22 cellular contexts compared by ENCODE assay signal in genomic region chr9:99855467-99856176, GRCh38. TPM values are rescaled to one million over a fixed set of nuclear protein-coding genes. Genes with fewer than 3 reads are reported as not detected.
DNase-seq lines count a peak whose midpoint lies in the region; ATAC-seq, FAIRE-seq and TF ChIP-seq lines count a peak whose summit lies in the region.
"Had no signal": no experiment of that assay in that cellular context is flagged by ENCODE, and none has a peak within 500 bp of the region (broad histone marks: within the 10 kb centered on the region; RNA-seq: fewer than 3 reads in every experiment).

No MANE protein-coding gene starts in this region.

- FAIRE-seq in small intestine (lab: Jason Lieb, UNC), result no peak
- FAIRE-seq: frontal cortex, GM18507, RCC 7860 had no signal

- 82 to 85% (median 85%) methylated on average over 8 of the region's 8 CpGs for WGBS in small intestine, 3 donors

- H3K27me3 Mint-ChIP-seq in CD14-positive monocyte (ENCODE audit: low read depth in 3 of 3) (no peaks in the 10 kb centered on the region), HFFc6 (ENCODE audit: insufficient read depth) (no peaks in the 10 kb centered on the region), natural killer cell (ENCODE audit: low read depth in 2 of 2) (no peaks in the 10 kb centered on the region)
- H3K27me3 Mint-ChIP-seq: activated naive CD8-positive, alpha-beta T cell; CD8-positive, alpha-beta memory T cell had no signal

- H3K27ac Mint-ChIP-seq in CD14-positive monocyte (no peak overlapping the region), HFFc6 (no peak overlapping the region), natural killer cell (peak overlapping the region in 1 of 2 donors; percentile 37)
- H3K27ac Mint-ChIP-seq: activated naive CD8-positive, alpha-beta T cell; activated T-cell treated with anti-CD3 and anti-CD28 coated beads, Interleukin-2, amount 50 U/mL, for 72 hours; brain had no signal

- H3K36me3 ChIP-seq in small intestine (ENCODE audit: control insufficient read depth in 2 of 2, insufficient read depth in 2 of 2, low read length in 2 of 2), result no peaks in the 10 kb centered on the region
- H3K36me3 ChIP-seq: MG63 had no signal

- H3K4me3 ChIP-seq in choroid plexus epithelial cell (ENCODE audit: low read depth, low read length) (no peak overlapping the region), small intestine (ENCODE audit: low read depth in 1 of 2, low read length in 2 of 2) (no peak overlapping the region)
- H3K4me3 ChIP-seq: GM23248, MG63 had no signal

- peaks cover 1 to 10% of the 10 kb centered on the region in 2 donors for H3K4me1 ChIP-seq in small intestine (ENCODE audit: control insufficient read depth in 2 of 2, insufficient read depth in 1 of 2, low read depth in 1 of 2, low read length in 1 of 2)

- TF ChIP-seq CTCF in CD14-positive monocyte (IDR thresholded peaks at IDR 0.05) (peak; percentile 39), HFFc6 (IDR thresholded peaks at IDR 0.05) (peak; percentile 44), choroid plexus epithelial cell (conservative IDR thresholded peaks at IDR 0.05; ENCODE audit: low read depth, low read length) (peak; percentile 36), natural killer cell (IDR thresholded peaks at IDR 0.05) (no peak)

- ATAC-seq in natural killer cell (peak; percentile 38 to 51 (median 46)), GM21360 (IDR thresholded peaks at IDR 0.05; ENCODE audit: unreplicated experiment) (no peak)

- H3K9me3 Mint-ChIP-seq in CD14-positive monocyte, result peaks cover 0 to 2% (median 0%) of the 10 kb centered on the region in 7 donors
- H3K9me3 Mint-ChIP-seq in HFFc6, result no peaks in the 10 kb centered on the region; the same call in 1 of the 2 replicates
- no peaks in the 10 kb centered on the region for H3K9me3 Mint-ChIP-seq in natural killer cell

- H3K36me3 Mint-ChIP-seq in CD14-positive monocyte (no peaks in the 10 kb centered on the region), HFFc6 (ENCODE audit: low read depth) (no peaks in the 10 kb centered on the region), natural killer cell (no peaks in the 10 kb centered on the region)

- H3K27ac ChIP-seq in small intestine (ENCODE audit: low read depth in 1 of 2, low read length in 1 of 2), result no peak overlapping the region
- H3K27ac ChIP-seq: GM23248 had no signal

- intact Hi-C loops in CD14-positive monocyte (cut with micrococcal nuclease) (no loop called here), natural killer cell (cut with micrococcal nuclease) (no loop called here)

- H3K4me1 Mint-ChIP-seq in CD14-positive monocyte (peaks cover 2% of the 10 kb centered on the region), HFFc6 (ENCODE audit: low read depth) (peaks cover 15% of the 10 kb centered on the region), natural killer cell (peaks cover 23 to 24% of the 10 kb centered on the region in 2 donors)

- H3K9me3 ChIP-seq in small intestine (ENCODE audit: control insufficient read depth, low read depth), result no peaks in the 10 kb centered on the region
- H3K9me3 ChIP-seq: MG63 had no signal

- H3K27me3 ChIP-seq in small intestine (ENCODE audit: control insufficient read depth in 2 of 2, insufficient read depth in 2 of 2, low read length in 2 of 2), result no peaks in the 10 kb centered on the region
- H3K27me3 ChIP-seq: MG63 had no signal

- H3K4me3 Mint-ChIP-seq in CD14-positive monocyte (no peak overlapping the region), HFFc6 (no peak overlapping the region), natural killer cell (no peak overlapping the region)
- H3K4me3 Mint-ChIP-seq: activated naive CD8-positive, alpha-beta T cell; activated T-cell treated with anti-CD3 and anti-CD28 coated beads, Interleukin-2, amount 50 U/mL, for 72 hours; brain; CD8-positive, alpha-beta memory T cell had no signal

- DNase-seq in CD14-positive monocyte (ENCODE audit: low spot score) (no peak), HFFc6 (no peak), choroid plexus epithelial cell (ENCODE audit: low read depth) (no peak), natural killer cell (no peak), middle frontal gyrus (ENCODE audit: extremely low spot score, low spot score) (no peak), small intestine (no peak), GDM1 (lab: John Stamatoyannopoulos, UW) (no peak)
- DNase-seq: activated CD4-positive, CD25-positive, alpha-beta regulatory T cell treated with anti-CD3 and anti-CD28 coated beads, Interleukin-2, amount 50 U/mL, for 72 hours; activated T-cell treated with anti-CD3 and anti-CD28 coated beads, Interleukin-2, amount 50 U/mL, for 72 hours; CD8-positive, alpha-beta memory T cell; DMS79 treated with DMSO at 0.1 percent for 48 hours; GM23248; MG63; NCI-H146; NCI-H82; stimulated activated CD4-positive, alpha-beta T cell treated with anti-CD3 and anti-CD28 coated beads, Interleukin-12 subunit alpha, Interleukin-12 subunit beta, amount 100 ng/mL, for 4 hours had no signal

RNA-seq across cellular contexts. Expression of gene NR4A3, which starts 33.9 kb away (rescaled TPM):
- polyA plus RNA-seq in CD14-positive monocyte (under 1 TPM; 0.88 to 0.92 TPM), small intestine (1 to 10 TPM in 1 of 3 donors, under 1 TPM in 1, not detected in 1; 0.81 to 1.0 TPM)
- total RNA-seq in HFFc6 (2021; fragmentation: NEBNext Ultra II Directional; extraction: Animal tissue kit (Norgen Biotek cat#: 25700)), result 1 to 10 TPM; 1.2 to 3.1 (median 2.4) TPM
- total RNA-seq in natural killer cell, result 10 to 100 TPM; 31.1 to 43.4 (median 38.6) TPM

RNA-seq across cellular contexts. Expression of gene STX17, which starts 50.8 kb away (rescaled TPM):
- polyA plus RNA-seq in CD14-positive monocyte, result 10 to 100 TPM; 10.3 to 16.8 TPM
- total RNA-seq in HFFc6 (2021; fragmentation: NEBNext Ultra II Directional; extraction: Animal tissue kit (Norgen Biotek cat#: 25700)), result 10 to 100 TPM; 15.3 to 18.7 (median 15.6) TPM
- total RNA-seq in natural killer cell, result 10 to 100 TPM; 28.4 to 41.5 (median 33.8) TPM
- polyA plus RNA-seq in small intestine, result 1 to 10 TPM; 7.2 to 9.2 (median 7.8) TPM

Comparison
In these comparisons a context has a peak if more than half of its experiments do, and no peak if none do; other contexts are left out.
1. RNA of gene NR4A3, which starts 33.9 kb away (total RNA-seq): 31.1 to 43.4 TPM in natural killer cell; 1.2 to 3.1 TPM in HFFc6; every median in the first group is over 4 times any median in the second.